In genomic region chr11:110076388-110076965, GRCh38 we compare ENCODE assay signal across 11 cellular contexts. TPM values are rescaled to one million over a fixed set of nuclear protein-coding genes. Genes with fewer than 3 reads are reported as not detected.
DNase-seq lines count a peak whose midpoint lies in the region; ATAC-seq and TF ChIP-seq lines count a peak whose summit lies in the region.
"Had no signal": no experiment of that assay in that cellular context is flagged by ENCODE, and none has a peak within 500 bp of the region (broad histone marks: within the 10 kb centered on the region; RNA-seq: fewer than 3 reads in every experiment).

No MANE protein-coding gene starts in this region.

- DNase-seq in GF-D8 (lab: John Stamatoyannopoulos, UW) (peak; percentile 70), HAP-1 (ENCODE audit: low spot score in 2 of 2) (peak; percentile 63 to 74), NCI-H69 (lab: John Stamatoyannopoulos, UW) (peak; percentile 93), hepatocyte (ENCODE audit: low spot score) (peak; percentile 75), NCI-H1105 treated with DMSO at 0.1 percent for 48 hours (lab: John Stamatoyannopoulos, UW) (no peak), occipital lobe (lab: John Stamatoyannopoulos, UW) (no peak), Right ventricle myocardium inferior (ENCODE audit: missing footprints) (no peak)
- DNase-seq: DMS79, nucleus accumbens had no signal

- peak overlapping the region; percentile 82 for H3K27ac ChIP-seq in hepatocyte
- H3K27ac ChIP-seq: gastroesophageal sphincter had no signal

- H3K9me3 ChIP-seq in HAP-1 = peaks cover 6% of the 10 kb centered on the region
- no peaks in the 10 kb centered on the region for H3K9me3 ChIP-seq in hepatocyte (ENCODE audit: low read depth)

- H3K36me3 ChIP-seq in HAP-1 (replicated peaks) (no peaks in the 10 kb centered on the region), hepatocyte (replicated peaks; ENCODE audit: insufficient read depth, low read depth) (no peaks in the 10 kb centered on the region)
- H3K36me3 ChIP-seq: gastroesophageal sphincter had no signal

- peaks cover 23% of the 10 kb centered on the region for H3K4me1 ChIP-seq in HAP-1
- peaks cover 22% of the 10 kb centered on the region for H3K4me1 ChIP-seq in hepatocyte (ENCODE audit: insufficient read depth)

- ATAC-seq in Right ventricle myocardium inferior = no peak
- ATAC-seq in HG03565 (IDR thresholded peaks at IDR 0.05; ENCODE audit: unreplicated experiment) = no peak
- ATAC-seq: gastroesophageal sphincter had no signal

- H3K4me3 ChIP-seq in HAP-1 (no peak overlapping the region), hepatocyte (no peak overlapping the region)
- H3K4me3 ChIP-seq: gastroesophageal sphincter had no signal

- peak overlapping the region; percentile 34 for H3K4me2 ChIP-seq in hepatocyte

- intact Hi-C loops in Right ventricle myocardium inferior (cut with DNase I) = no loop called here

- H3K79me2 ChIP-seq in hepatocyte = no peaks in the 10 kb centered on the region

- H4K20me1 ChIP-seq in hepatocyte (ENCODE audit: insufficient read depth, poor library complexity, severe bottlenecking) = no peaks in the 10 kb centered on the region

- peaks cover 5% of the 10 kb centered on the region for H3K27me3 ChIP-seq in HAP-1 (ENCODE audit: low read depth)
- H3K27me3 ChIP-seq in hepatocyte = no peaks in the 10 kb centered on the region
- H3K27me3 ChIP-seq: gastroesophageal sphincter had no signal

- 24% methylated on average over 7 of the region's 7 CpGs for WGBS in hepatocyte (ENCODE audit: low lambda C conversion rate, missing lambda C conversion rate)

- in situ Hi-C loops in HAP-1 (cut with MboI; ENCODE audit: low sequenced_read_pairs) = no loop called here

- H2AFZ ChIP-seq in hepatocyte = no peak overlapping the region

- TF ChIP-seq CTCF in hepatocyte (IDR thresholded peaks at IDR 0.05; ENCODE audit: poor library complexity) = no peak

- no peaks in the 10 kb centered on the region for H3K9me2 ChIP-seq in hepatocyte (replicated peaks; ENCODE audit: insufficient read depth)

RNA-seq across cellular contexts. Expression of gene ZC3H12C, which starts 16.7 kb away (rescaled TPM):
- total RNA-seq in hepatocyte (9.7 and 12.3 TPM in 2 replicates), occipital lobe (32.0 TPM), Right ventricle myocardium inferior (18.0 TPM)
- polyA plus RNA-seq in hepatocyte = 1.7 and 2.0 TPM in 2 replicates

Comparison
In these comparisons a context has a peak if more than half of its experiments do, and no peak if none do; other contexts are left out.
1. DNase-seq: peak in GF-D8 (single experiment), HAP-1 (2 of 2), NCI-H69 (single experiment) and hepatocyte (single experiment); none in NCI-H1105 treated with DMSO at 0.1 percent for 48 hours (single experiment), occipital lobe (single experiment) and Right ventricle myocardium inferior (single experiment).